ENCODE assay signal across 8 cellular contexts in genomic region chr7:98251844-98252639, GRCh38. TPM values are rescaled to one million over a fixed set of nuclear protein-coding genes. Genes with fewer than 3 reads are reported as not detected.
DNase-seq lines count a peak whose midpoint lies in the region; ATAC-seq and TF ChIP-seq lines count a peak whose summit lies in the region.

TSS of gene TECPR1 (minus strand) at chr7:98252232. CDS start at chr7:98246146, 6,086 bp downstream.

- in situ Hi-C loops in ACHN (cut with HindIII; ENCODE audit: low pct_ligation_motif_present, low pct_unique_long_range_greater_than_20kb, low sequenced_read_pairs), result no loop called here

- no peak for TF ChIP-seq POLR2A in breast epithelium (IDR thresholded peaks at IDR 0.05)

- H3K9ac ChIP-seq in smooth muscle cell (ENCODE audit: low read depth), result peak within 1 kb of the TSS; percentile 63

- H3K9me3 ChIP-seq in breast epithelium, result no peaks in the 10 kb centered on the region
- no peaks in the 10 kb centered on the region for H3K9me3 ChIP-seq in smooth muscle cell (replicated peaks; ENCODE audit: low read depth)

- WGBS in smooth muscle cell (ENCODE audit: low lambda C conversion rate), result under 1% methylated on average over 57 of the region's 81 CpGs

- H2AFZ ChIP-seq in smooth muscle cell (ENCODE audit: low read depth), result peak within 1 kb of the TSS; percentile 88

- ATAC-seq in GM18873 (IDR thresholded peaks at IDR 0.05; ENCODE audit: low FRiP score, unreplicated experiment) (peak; percentile 98), HG03135 (IDR thresholded peaks at IDR 0.05; ENCODE audit: unreplicated experiment) (peak; percentile 97)

- TF ChIP-seq CTCF in VCaP (conservative IDR thresholded peaks at IDR 0.05) (no peak), breast epithelium (IDR thresholded peaks at IDR 0.05) (no peak), smooth muscle cell (IDR thresholded peaks at IDR 0.05; ENCODE audit: borderline replicate concordance, insufficient read depth, poor library complexity, severe bottlenecking) (no peak)

- peaks cover 0 to 17% of the 10 kb centered on the region in 2 donors for H3K4me1 ChIP-seq in breast epithelium
- peaks cover 14% of the 10 kb centered on the region for H3K4me1 ChIP-seq in smooth muscle cell (ENCODE audit: low read depth)

- H3K4me2 ChIP-seq in smooth muscle cell, result peak within 1 kb of the TSS; percentile 98

- peaks cover 3% of the 10 kb centered on the region for H4K20me1 ChIP-seq in smooth muscle cell (ENCODE audit: low read depth)

- DNase-seq in ACHN (peak; percentile 97), NCI-H2196 (lab: John Stamatoyannopoulos, UW; ENCODE audit: unreplicated experiment) (peak; percentile 95), breast epithelium (ENCODE audit: low spot score in 2 of 2) (peak; percentile 92 to 95), iPS-NIHi11 (ENCODE audit: low spot score) (peak; percentile 100), smooth muscle cell (lab: John Stamatoyannopoulos, UW; ENCODE audit: unreplicated experiment) (peak; percentile 65)

- H3K4me3 ChIP-seq in breast epithelium (peak within 1 kb of the TSS; percentile 76 to 92 (median 91)), smooth muscle cell (peak within 1 kb of the TSS; percentile 80)

- no peaks in the 10 kb centered on the region for H3K36me3 ChIP-seq in breast epithelium
- no peaks in the 10 kb centered on the region for H3K36me3 ChIP-seq in smooth muscle cell (ENCODE audit: low read depth)

- peaks cover 22% of the 10 kb centered on the region for H3K79me2 ChIP-seq in smooth muscle cell (ENCODE audit: low read depth)

- H3K27ac ChIP-seq in VCaP (peak within 1 kb of the TSS; percentile 87), breast epithelium (peak within 1 kb of the TSS; percentile 83 to 88), smooth muscle cell (ENCODE audit: low read depth) (no peak within 1 kb of the TSS)

- H3K27me3 ChIP-seq in breast epithelium (no peaks in the 10 kb centered on the region), smooth muscle cell (ENCODE audit: low read depth) (no peaks in the 10 kb centered on the region)

- no peaks in the 10 kb centered on the region for H3F3A ChIP-seq in smooth muscle cell (ENCODE audit: low read depth)

- intact Hi-C loops in breast epithelium (cut with DNase I; ENCODE audit: low total_unique reads), result no loop called here

RNA-seq across cellular contexts. Expression of gene TECPR1, which starts in this region (rescaled TPM):
- total RNA-seq in breast epithelium, result 10 to 100 TPM; 14.7 to 29.7 (median 28.8) TPM
- 27.7 and 33.1 TPM in 2 replicates for total RNA-seq in smooth muscle cell
- 8.9 and 15.3 TPM in 2 replicates for polyA plus RNA-seq in smooth muscle cell
